ENCODE assay signal across 1 cellular context in genomic region chr16:69763557-69763942, GRCh38.
TF ChIP-seq lines count a peak whose summit lies in the region.

No MANE protein-coding gene starts in this region.

TF ChIP-seq in HCT116, 20 proteins besides CTCF, POLR2A, EP300 and RAD21 (continued from another document):
- TF ChIP-seq POLR2AphosphoS5 (IDR thresholded peaks at IDR 0.05; ENCODE audit: low read depth, low read length) (no peak), EZH2phosphoT487 (IDR thresholded peaks at IDR 0.05; ENCODE audit: borderline replicate concordance) (no peak), SRF (IDR thresholded peaks at IDR 0.05; ENCODE audit: low read depth) (no peak), ZFX (IDR thresholded peaks at IDR 0.05) (no peak), SIN3A (IDR thresholded peaks at IDR 0.05; ENCODE audit: low read depth) (no peak), JUND (IDR thresholded peaks at IDR 0.05) (no peak), YY1 (IDR thresholded peaks at IDR 0.05; ENCODE audit: extremely low read depth, insufficient replicate concordance, low read depth, low read length) (no peak), CEBPB (IDR thresholded peaks at IDR 0.05; ENCODE audit: low read depth) (no peak), REST (IDR thresholded peaks at IDR 0.05; ENCODE audit: low read depth) (no peak), ELF1 (IDR thresholded peaks at IDR 0.05; ENCODE audit: borderline replicate concordance, low read depth) (no peak)
